ENCODE assay signal across 8 cellular contexts in genomic region chr6:28648035-28648877, GRCh38.
DNase-seq lines count a peak whose midpoint lies in the region; ATAC-seq lines count a peak whose summit lies in the region.

No MANE protein-coding gene starts in this region.

- DNase-seq in Caki2 (ENCODE audit: low read depth) (peak; percentile 86), NOMO-1 (lab: John Stamatoyannopoulos, UW; ENCODE audit: unreplicated experiment in 2 of 2) (peak; percentile 47 to 73), head of caudate nucleus (peak; percentile 23 to 88 (median 66)), renal cortical epithelial cell (ENCODE audit: low read depth) (peak; percentile 62), activated gamma-delta T cell treated with Interleukin-2 at 50 U/mL for 16 hours (no peak)
- DNase-seq in activated T-helper 1 cell treated with anti-CD3 and anti-CD28 coated beads, Interleukin-12 subunit alpha, Interleukin-12 subunit beta, Interleukin-2, Interleukin-4 antibody, amounts not matched to agents 30 ng/mL and 10 ng/mL and 1 ng/mL, durations not matched to agents 14 hours and 24 hours and 36 hours (ENCODE audit: low spot score) = peak; percentile 28

- peak; percentile 49 for ATAC-seq in HG02885 (IDR thresholded peaks at IDR 0.05; ENCODE audit: poor library complexity, unreplicated experiment)
- no peak for ATAC-seq in HG03025 (IDR thresholded peaks at IDR 0.05; ENCODE audit: low FRiP score, unreplicated experiment)

- peaks cover 44% of the 10 kb centered on the region for H3K27me3 Mint-ChIP-seq in activated T-helper 1 cell treated with anti-CD3 and anti-CD28 coated beads, Interleukin-12 subunit alpha, Interleukin-12 subunit beta, Interleukin-2, Interleukin-4 antibody, amounts not matched to agents 30 ng/mL and 10 ng/mL and 1 ng/mL, durations not matched to agents 14 hours and 24 hours and 36 hours (ENCODE audit: insufficient read depth)

- no peaks in the 10 kb centered on the region for H3K9me3 Mint-ChIP-seq in activated T-helper 1 cell treated with anti-CD3 and anti-CD28 coated beads, Interleukin-12 subunit alpha, Interleukin-12 subunit beta, Interleukin-2, Interleukin-4 antibody, amounts not matched to agents 30 ng/mL and 10 ng/mL and 1 ng/mL, durations not matched to agents 14 hours and 24 hours and 36 hours

- intact Hi-C loops in activated T-helper 1 cell treated with anti-CD3 and anti-CD28 coated beads, Interleukin-12 subunit alpha, Interleukin-12 subunit beta, Interleukin-2, Interleukin-4 antibody, amounts not matched to agents 30 ng/mL and 10 ng/mL and 1 ng/mL, durations not matched to agents 14 hours and 24 hours and 36 hours (cut with micrococcal nuclease) = loop anchor here (10.0 kb wide), 1 partner anchor 173 kb away; no protein-coding TSS in a partner anchor
- intact Hi-C loops in head of caudate nucleus (cut with DNase I) = no loop called here

- no peaks in the 10 kb centered on the region for H3K36me3 Mint-ChIP-seq in activated T-helper 1 cell treated with anti-CD3 and anti-CD28 coated beads, Interleukin-12 subunit alpha, Interleukin-12 subunit beta, Interleukin-2, Interleukin-4 antibody, amounts not matched to agents 30 ng/mL and 10 ng/mL and 1 ng/mL, durations not matched to agents 14 hours and 24 hours and 36 hours (ENCODE audit: low read depth)

- H3K4me3 Mint-ChIP-seq in activated T-helper 1 cell treated with anti-CD3 and anti-CD28 coated beads, Interleukin-12 subunit alpha, Interleukin-12 subunit beta, Interleukin-2, Interleukin-4 antibody, amounts not matched to agents 30 ng/mL and 10 ng/mL and 1 ng/mL, durations not matched to agents 14 hours and 24 hours and 36 hours = peak overlapping the region; percentile 98

- H3K4me1 Mint-ChIP-seq in activated T-helper 1 cell treated with anti-CD3 and anti-CD28 coated beads, Interleukin-12 subunit alpha, Interleukin-12 subunit beta, Interleukin-2, Interleukin-4 antibody, amounts not matched to agents 30 ng/mL and 10 ng/mL and 1 ng/mL, durations not matched to agents 14 hours and 24 hours and 36 hours (ENCODE audit: low read depth) = peaks cover 14% of the 10 kb centered on the region

- in situ Hi-C loops in Caki2 (cut with HindIII; ENCODE audit: low pct_unique_long_range_greater_than_20kb, low sequenced_read_pairs) = no loop called here

- peak overlapping the region; percentile 74 for H3K27ac Mint-ChIP-seq in activated T-helper 1 cell treated with anti-CD3 and anti-CD28 coated beads, Interleukin-12 subunit alpha, Interleukin-12 subunit beta, Interleukin-2, Interleukin-4 antibody, amounts not matched to agents 30 ng/mL and 10 ng/mL and 1 ng/mL, durations not matched to agents 14 hours and 24 hours and 36 hours
